24 cellular contexts compared by ENCODE assay signal in the genomic region with DNA sequence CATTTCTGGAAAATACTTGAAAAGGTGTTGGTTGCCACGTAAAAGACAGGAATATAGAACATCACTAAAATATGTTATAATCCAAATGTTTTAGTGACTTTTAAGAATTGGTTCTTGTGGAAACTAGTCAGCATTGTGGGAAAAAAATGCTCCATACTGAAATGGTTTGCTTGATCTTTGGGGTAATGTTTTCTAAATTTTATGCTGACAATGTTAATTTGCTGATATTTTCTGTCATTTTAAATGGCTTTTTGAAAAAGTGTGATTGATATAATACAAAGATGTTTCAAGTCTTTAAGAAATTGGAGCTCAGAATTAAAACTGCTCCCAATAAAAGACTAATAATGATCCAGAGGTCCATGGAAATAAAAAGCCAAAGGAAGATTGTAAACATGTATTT.
DNase-seq lines count a peak whose midpoint lies in the region; ATAC-seq, FAIRE-seq and TF ChIP-seq lines count a peak whose summit lies in the region.
"Had no signal": no experiment of that assay in that cellular context is flagged by ENCODE, and none has a peak within 500 bp of the region (broad histone marks: within the 10 kb centered on the region; RNA-seq: fewer than 3 reads in every experiment).

No MANE protein-coding gene starts in this region.

- no peaks in the 10 kb centered on the region for H3K9me2 ChIP-seq in SU-DHL-6 (replicated peaks; ENCODE audit: insufficient read depth, low read length)

- no peaks in the 10 kb centered on the region for H4K20me1 ChIP-seq in HepG2 (ENCODE audit: insufficient read depth, low read length)
- no peaks in the 10 kb centered on the region for H4K20me1 ChIP-seq in SU-DHL-6 (ENCODE audit: low read depth, low read length)
- H4K20me1 ChIP-seq: BLaER1 had no signal

- TF ChIP-seq EP300 in HepG2 (IDR thresholded peaks at IDR 0.05; ENCODE audit: low read depth in 2 of 2, low read length in 2 of 2): no peak
- no peak for TF ChIP-seq EP300 in HepG2 (CRISPR knock-in tag; IDR thresholded peaks at IDR 0.05; ENCODE audit: borderline replicate concordance)
- TF ChIP-seq EP300 in stomach (IDR thresholded peaks at IDR 0.05): no peak

- H3K9me3 ChIP-seq in HepG2 (ENCODE audit: low read length) (peaks cover 52% of the 10 kb centered on the region), right lobe of liver (no peaks in the 10 kb centered on the region), SU-DHL-6 (ENCODE audit: insufficient read depth, low read length) (no peaks in the 10 kb centered on the region), stomach (no peaks in the 10 kb centered on the region)
- H3K9me3 ChIP-seq: BE2C, BLaER1 had no signal

- in situ Hi-C loops in HepG2 (cut with HindIII; ENCODE audit: extremely low pct_ligation_motif_present, low pct_unique_long_range_greater_than_20kb): no loop called here

- no peak for FAIRE-seq in HepG2 (lab: Jason Lieb, UNC)
- FAIRE-seq: GM12878, GM12892, GM18507 had no signal

- H2AFZ ChIP-seq in HepG2 (ENCODE audit: low read length) (no peak overlapping the region), SU-DHL-6 (ENCODE audit: low read depth, low read length, severe bottlenecking) (peak overlapping the region; percentile 13)

- no peaks in the 10 kb centered on the region for H3K79me2 ChIP-seq in HepG2 (ENCODE audit: insufficient read depth, low read length)
- H3K79me2 ChIP-seq in SU-DHL-6 (ENCODE audit: insufficient read depth, low read length): no peaks in the 10 kb centered on the region

- WGBS in HepG2 (ENCODE audit: low lambda C conversion rate): 11% methylated on average over 1 of the region's 1 CpG
- 50% methylated on average over 1 of the region's 1 CpG for WGBS in right lobe of liver (ENCODE audit: insufficient coverage, low coverage, low lambda C conversion rate, missing lambda C conversion rate)
- WGBS in stomach, 5 donors: 83 to 98% (median 86%) methylated on average over 1 of the region's 1 CpG

- H3K36me3 ChIP-seq in HepG2 (replicated peaks in 1 of 2; ENCODE audit: control insufficient read depth in 1 of 2, insufficient read depth in 2 of 2, low read length in 2 of 2) (no peaks in the 10 kb centered on the region), right lobe of liver (no peaks in the 10 kb centered on the region), SU-DHL-6 (ENCODE audit: low read length) (no peaks in the 10 kb centered on the region), stomach (no peaks in the 10 kb centered on the region)
- H3K36me3 ChIP-seq: BE2C, BLaER1 had no signal

- H3F3A ChIP-seq in SU-DHL-6 (ENCODE audit: insufficient read depth): no peaks in the 10 kb centered on the region

- no peaks in the 10 kb centered on the region for H3K27me3 ChIP-seq in HepG2 (ENCODE audit: control insufficient read depth in 1 of 2, insufficient read depth in 2 of 2, low read length in 2 of 2)
- H3K27me3 ChIP-seq in right lobe of liver: no peaks in the 10 kb centered on the region
- no peaks in the 10 kb centered on the region for H3K27me3 ChIP-seq in SU-DHL-6 (ENCODE audit: low read length)
- H3K27me3 ChIP-seq in stomach: no peaks in the 10 kb centered on the region
- H3K27me3 ChIP-seq: BE2C, BLaER1 had no signal

- H3K4me2 ChIP-seq in HepG2 (ENCODE audit: low read depth, low read length) (no peak overlapping the region), SU-DHL-6 (ENCODE audit: low read depth, low read length, poor library complexity, severe bottlenecking) (no peak overlapping the region)
- H3K4me2 ChIP-seq: BLaER1 had no signal

- no peak for TF ChIP-seq RAD21 in HepG2 (CRISPR knock-in tag; IDR thresholded peaks at IDR 0.05)

- POLR2A ChIA-PET in HepG2 (lab: Yijun Ruan, JAX): no interaction called here

- TF ChIP-seq CTCF in HepG2 (CRISPR knock-in tag; IDR thresholded peaks at IDR 0.05) (no peak), right lobe of liver (IDR thresholded peaks at IDR 0.05) (no peak), SU-DHL-6 (IDR thresholded peaks at IDR 0.05; ENCODE audit: insufficient read depth, low read length, poor library complexity, severe bottlenecking) (no peak), stomach (IDR thresholded peaks at IDR 0.05) (no peak)

- no TSS peak for BruUV-seq in HepG2 (replicated peaks; lab: Mats Ljungman, UMichigan)

- intact Hi-C loops in HepG2 (cut with micrococcal nuclease; ENCODE audit: unreplicated experiment): no loop called here
- intact Hi-C loops in right lobe of liver (cut with DNase I): no loop called here
- intact Hi-C loops in stomach (cut with DNase I; ENCODE audit: low total_unique reads): no loop called here

- no peak overlapping the region for H3K27ac ChIP-seq in HepG2 (ENCODE audit: extremely low read length, insufficient read depth, low read length)
- H3K27ac ChIP-seq in right lobe of liver: no peak overlapping the region
- no peak overlapping the region for H3K27ac ChIP-seq in SU-DHL-6 (ENCODE audit: low read depth, low read length)
- no peak overlapping the region for H3K27ac ChIP-seq in stomach
- H3K27ac ChIP-seq: 22Rv1, BLaER1 had no signal

- ATAC-seq in HepG2 (no peak), right lobe of liver (no peak)
- ATAC-seq: GM12878 had no signal

- no peaks in the 10 kb centered on the region for H3K4me1 ChIP-seq in HepG2 (ENCODE audit: insufficient read depth, low read length)
- H3K4me1 ChIP-seq in right lobe of liver: no peaks in the 10 kb centered on the region
- no peaks in the 10 kb centered on the region for H3K4me1 ChIP-seq in stomach
- H3K4me1 ChIP-seq: BE2C, BLaER1 had no signal

- DNase-seq in HepG2 (ENCODE audit: low spot score) (no peak), right lobe of liver (no peak), Kasumi-1 (lab: John Stamatoyannopoulos, UW) (no peak), stomach (no peak)
- DNase-seq: ACHN; BE2C; C1 segment of cervical spinal cord; CD4-positive, alpha-beta memory T cell; CD4-positive, CD25-positive, alpha-beta regulatory T cell; CD8-positive, alpha-beta memory T cell; COR-L47; DMS 273 treated with DMSO at 0.1 percent for 48 hours; DMS153; DMS53; DMS79; DND-41; EL; GDM1 had no signal

- H3K4me3 ChIP-seq in HepG2 (replicated peaks in 1 of 3; ENCODE audit: insufficient read depth in 1 of 3, low read depth in 2 of 3, low read length in 3 of 3) (no peak overlapping the region), right lobe of liver (no peak overlapping the region), SU-DHL-6 (ENCODE audit: insufficient read depth, low read length, poor library complexity, severe bottlenecking) (no peak overlapping the region), stomach (no peak overlapping the region)
- H3K4me3 ChIP-seq: BLaER1, GM12878 had no signal

- H3K9ac ChIP-seq in HepG2 (ENCODE audit: insufficient read depth, low read depth, low read length) (no peak overlapping the region), SU-DHL-6 (ENCODE audit: low read length) (no peak overlapping the region)
- H3K9ac ChIP-seq: BLaER1 had no signal

- TF ChIP-seq POLR2A in HepG2 (IDR thresholded peaks at IDR 0.05; ENCODE audit: insufficient read depth in 1 of 2, low read depth in 2 of 2, low read length in 2 of 2) (no peak), right lobe of liver (IDR thresholded peaks at IDR 0.05) (no peak), stomach (IDR thresholded peaks at IDR 0.05) (no peak)

- CTCF ChIA-PET in HepG2 (lab: Yijun Ruan, JAX; ENCODE audit: low intra/inter-chr PET ratio, low total read pairs): no interaction called here

TF ChIP-seq in HepG2, 621 proteins besides CTCF, POLR2A, EP300 and RAD21:
- TF ChIP-seq MAFK (conservative IDR thresholded peaks at IDR 0.05 in 1 of 2, IDR thresholded peaks at IDR 0.05 in 1 of 2; ENCODE audit: low read length in 2 of 2) (peak; percentile 83 to 89), MAFF (IDR thresholded peaks at IDR 0.05; ENCODE audit: low read depth, low read length) (peak; percentile 81), ZNF484 (CRISPR knock-in tag; IDR thresholded peaks at IDR 0.05; ENCODE audit: borderline replicate concordance, low read depth) (no peak)
